Comparison of ENCODE assay signal across 11 cellular contexts in the genomic region with DNA sequence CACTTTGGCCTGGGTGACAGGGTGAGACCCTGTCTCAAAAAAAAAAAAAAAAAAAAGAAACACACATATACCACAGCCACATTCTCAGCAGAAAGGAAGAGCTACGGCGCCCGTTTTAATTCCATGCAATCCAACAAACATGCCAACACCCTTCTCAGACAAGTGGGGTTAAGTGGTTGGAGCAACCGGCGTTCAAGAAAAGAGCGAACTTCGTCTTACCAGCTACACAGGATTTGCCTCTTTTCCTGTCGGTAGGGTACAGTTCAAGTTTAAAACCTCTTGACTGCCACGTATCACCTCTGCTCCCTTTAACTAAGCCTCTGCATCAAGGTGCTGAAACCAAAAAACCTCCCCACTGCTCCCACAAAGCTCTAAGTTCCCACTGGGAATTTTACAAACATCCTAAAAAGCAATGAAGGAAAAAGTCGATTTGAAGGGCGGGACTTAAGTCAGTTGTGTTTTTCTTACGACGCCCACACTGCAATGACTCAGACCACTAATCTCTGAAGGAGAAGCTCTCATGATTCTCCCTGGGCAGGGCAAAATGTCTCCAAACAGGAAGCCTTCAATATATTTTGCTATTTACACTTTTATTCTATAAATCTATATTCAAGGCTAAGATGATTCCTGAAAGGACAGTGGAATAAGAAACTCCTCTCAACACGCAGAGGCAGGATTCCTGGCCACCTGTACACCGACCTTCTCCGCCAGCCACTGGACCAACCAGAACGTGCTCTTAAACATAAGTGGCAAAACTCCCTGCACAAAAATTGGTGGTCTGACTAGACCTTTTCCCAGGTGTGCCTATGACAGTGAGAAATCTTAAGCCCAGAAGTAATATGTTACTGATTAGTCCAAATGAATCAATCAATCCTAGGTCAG. TPM values are rescaled to one million over a fixed set of nuclear protein-coding genes. Genes with fewer than 3 reads are reported as not detected.
DNase-seq lines count a peak whose midpoint lies in the region; ATAC-seq and TF ChIP-seq lines count a peak whose summit lies in the region.
"Had no signal": no experiment of that assay in that cellular context is flagged by ENCODE, and none has a peak within 500 bp of the region (broad histone marks: within the 10 kb centered on the region; RNA-seq: fewer than 3 reads in every experiment).

No MANE protein-coding gene starts in this region.

- H3K36me3 Mint-ChIP-seq in Caco-2 (ENCODE audit: insufficient read depth, unreplicated experiment) (peaks cover 95% of the 10 kb centered on the region), osteocyte (ENCODE audit: unreplicated experiment) (peaks cover 48% of the 10 kb centered on the region)

- peaks cover 15% of the 10 kb centered on the region for H3K4me1 ChIP-seq in Caco-2
- no peaks in the 10 kb centered on the region for H3K4me1 ChIP-seq in Panc1 (ENCODE audit: control insufficient read depth, insufficient read depth, low read length)

- H3K27me3 Mint-ChIP-seq in Caco-2 (ENCODE audit: insufficient read depth, unreplicated experiment) (no peaks in the 10 kb centered on the region), osteocyte (ENCODE audit: unreplicated experiment) (no peaks in the 10 kb centered on the region)

- H3K27ac ChIP-seq in Panc1 (ENCODE audit: low read length), result no peak overlapping the region

- no peak overlapping the region for H3K4me3 ChIP-seq in Caco-2 (ENCODE audit: low read depth, low read length)
- H3K4me3 ChIP-seq in Panc1 (ENCODE audit: low read depth in 2 of 2, low read length in 2 of 2), result no peak overlapping the region

- CTCF ChIA-PET in Caco-2 (lab: Charles Lee) (interaction anchor here (1.6 to 1.8 kb wide), 2 partner anchors 40 to 79 kb away, joined by 4 to 5 read pairs; no protein-coding TSS in a partner anchor), Panc1 (lab: Charles Lee) (interaction anchor here (0.9 kb wide), 1 partner anchor 226 kb away, joined by 4 read pairs; no protein-coding TSS in a partner anchor)

- H3K27ac Mint-ChIP-seq in Caco-2 (ENCODE audit: unreplicated experiment) (peak overlapping the region; percentile 81), osteocyte (ENCODE audit: unreplicated experiment) (peak overlapping the region; percentile 79)

- no peaks in the 10 kb centered on the region for H3K9me3 ChIP-seq in Caco-2
- no peaks in the 10 kb centered on the region for H3K9me3 ChIP-seq in Panc1 (ENCODE audit: control insufficient read depth, insufficient read depth, low read depth, low read length)

- H3K4me1 Mint-ChIP-seq in Caco-2 (ENCODE audit: low read depth, unreplicated experiment) (peaks cover 9% of the 10 kb centered on the region), osteocyte (ENCODE audit: unreplicated experiment) (peaks cover 12% of the 10 kb centered on the region)

- ATAC-seq in Panc1, result no peak

- in situ Hi-C loops in Panc1 (cut with HindIII; ENCODE audit: low pct_unique_long_range_greater_than_20kb, low sequenced_read_pairs), result loop anchor here (25.0 kb wide), 1 partner anchor 116 kb away; a partner anchor contains a TSS

- DNase-seq in Caco-2 (no peak), Panc1 (ENCODE audit: low read depth, low spot score) (no peak), dermis blood vessel endothelial cell (peak; percentile 73), osteocyte (ENCODE audit: extremely low spot score, unreplicated experiment) (no peak), iPS-NIHi11 (ENCODE audit: low spot score) (no peak), HuH-7.5 (ENCODE audit: low spot score) (no peak), GF-D8 (lab: John Stamatoyannopoulos, UW) (no peak), epidermal melanocyte (ENCODE audit: insufficient read length, low spot score) (no peak)
- DNase-seq: DND-41 had no signal

- H3K27me3 ChIP-seq in Caco-2 (replicated peaks; ENCODE audit: control insufficient read depth, insufficient read depth, low read length), result no peaks in the 10 kb centered on the region
- no peaks in the 10 kb centered on the region for H3K27me3 ChIP-seq in Panc1 (ENCODE audit: control insufficient read depth, insufficient read depth, low read length)

- intact Hi-C loops in Caco-2 (cut with micrococcal nuclease; ENCODE audit: unreplicated experiment) (no loop called here), Panc1 (cut with micrococcal nuclease; ENCODE audit: unreplicated experiment) (no loop called here)

- BruUV-seq in Caco-2 (replicated peaks; lab: Mats Ljungman, UMichigan) (no TSS peak), Panc1 (replicated peaks; lab: Mats Ljungman, UMichigan) (TSS peak; percentile 25)

- TF ChIP-seq CTCF in Caco-2 (IDR thresholded peaks at IDR 0.05; ENCODE audit: insufficient read depth in 1 of 2, low read depth in 1 of 2, low read length in 1 of 2, severe bottlenecking in 1 of 2, unreplicated experiment in 1 of 2) (no peak), Panc1 (IDR thresholded peaks at IDR 0.05) (no peak), osteocyte (IDR thresholded peaks at IDR 0.05) (no peak)

- H3K9me3 Mint-ChIP-seq in Caco-2 (ENCODE audit: unreplicated experiment) (no peaks in the 10 kb centered on the region), osteocyte (ENCODE audit: unreplicated experiment) (no peaks in the 10 kb centered on the region)

- H3K4me3 Mint-ChIP-seq in Caco-2 (ENCODE audit: unreplicated experiment) (peak overlapping the region; percentile 13), osteocyte (ENCODE audit: unreplicated experiment) (no peak overlapping the region)

- POLR2A ChIA-PET in Caco-2 (lab: Charles Lee), result interaction anchor here (0.6 kb wide), 1 partner anchor 453 kb away, joined by 3 read pairs; no protein-coding TSS in a partner anchor
- POLR2A ChIA-PET in Panc1 (lab: Charles Lee), result no interaction called here

- H3K36me3 ChIP-seq in Caco-2 (ENCODE audit: control insufficient read depth, insufficient read depth, low read length) (peaks cover 5% of the 10 kb centered on the region), Panc1 (ENCODE audit: control insufficient read depth, insufficient read depth, low read length) (peaks cover 16% of the 10 kb centered on the region)

RNA-seq across cellular contexts. Expression of a gene that starts 18.8 kb away (rescaled TPM):
- total RNA-seq in Caco-2 (2022) (105 and 113 TPM in 2 replicates), Panc1 (2021; ENCODE audit: unreplicated experiment) (100 TPM), dermis blood vessel endothelial cell (28.2 and 60.7 TPM in 2 replicates), osteocyte (73.7 and 74.7 TPM in 2 replicates)
- 93.8 TPM for polyA plus RNA-seq in Panc1 (2012; ENCODE audit: insufficient read length)

RNA-seq across cellular contexts. Expression of a gene that starts 21.1 kb away (rescaled TPM):
- total RNA-seq in Caco-2 (2022), result 0.50 and 0.79 TPM in 2 replicates
- total RNA-seq in Panc1 (2021; ENCODE audit: unreplicated experiment), result 0.41 TPM
- polyA plus RNA-seq in Panc1 (2012; ENCODE audit: insufficient read length), result 1.6 TPM
- total RNA-seq in dermis blood vessel endothelial cell, result 0.19 TPM in 1 of 2 replicates, not detected in the other
- not detected in 2 replicates for total RNA-seq in osteocyte
- total RNA-seq: frontal cortex had no signal
- polyA plus RNA-seq: neural cell had no signal

RNA-seq across cellular contexts. Expression of a gene that starts 25.5 kb away (rescaled TPM):
- total RNA-seq in Caco-2 (2022) (0.34 TPM in 1 of 2 replicates, not detected in the other), Panc1 (2021; ENCODE audit: unreplicated experiment) (not detected), dermis blood vessel endothelial cell (not detected in 2 replicates), osteocyte (not detected in 2 replicates)
- polyA plus RNA-seq in Panc1 (2012; ENCODE audit: insufficient read length), result 42.5 TPM
- total RNA-seq: frontal cortex had no signal
- polyA plus RNA-seq: neural cell had no signal

RNA-seq across cellular contexts. Expression of a gene that starts 26.4 kb away (rescaled TPM):
- total RNA-seq in Caco-2 (2022) (0.16 and 0.46 TPM in 2 replicates), Panc1 (2021; ENCODE audit: unreplicated experiment) (36.4 TPM), dermis blood vessel endothelial cell (under 0.01 and 0.05 TPM in 2 replicates), osteocyte (not detected in 2 replicates)
- 44.9 TPM for polyA plus RNA-seq in Panc1 (2012; ENCODE audit: insufficient read length)
- total RNA-seq: frontal cortex had no signal
- polyA plus RNA-seq: neural cell had no signal

RNA-seq across cellular contexts. Expression of a gene that starts 50.1 kb away (rescaled TPM):
- total RNA-seq in Caco-2 (2022), result 205 TPM in 2 replicates
- total RNA-seq in Panc1 (2021; ENCODE audit: unreplicated experiment), result 190 TPM
- 127 TPM for polyA plus RNA-seq in Panc1 (2012; ENCODE audit: insufficient read length)
- 102 and 114 TPM in 2 replicates for total RNA-seq in dermis blood vessel endothelial cell
- 158 and 164 TPM in 2 replicates for total RNA-seq in osteocyte
